ENCODE assay signal across 9 cellular contexts in genomic region chr22:37519268-37520195, GRCh38. TPM values are rescaled to one million over a fixed set of nuclear protein-coding genes. Genes with fewer than 3 reads are reported as not detected.
DNase-seq lines count a peak whose midpoint lies in the region; ATAC-seq, FAIRE-seq and TF ChIP-seq lines count a peak whose summit lies in the region.
"Had no signal": no experiment of that assay in that cellular context is flagged by ENCODE, and none has a peak within 500 bp of the region (broad histone marks: within the 10 kb centered on the region; RNA-seq: fewer than 3 reads in every experiment).

TSS of gene CARD10 (minus strand) at chr22:37519415. CDS start at chr22:37519200, 215 bp downstream.

- peak within 1 kb of the TSS; percentile 28 to 75 (median 44) for H3K27ac ChIP-seq in pancreas

- peaks cover 0 to 6% (median 3%) of the 10 kb centered on the region in 3 donors for H3K4me1 ChIP-seq in pancreas

- H3K4me3 Mint-ChIP-seq in activated CD4-positive, alpha-beta memory T cell treated with anti-CD3 and anti-CD28 coated beads for 36 hours, result peak within 1 kb of the TSS; percentile 37

- H3K9me3 ChIP-seq in pancreas, result no peaks in the 10 kb centered on the region

- CTCF ChIA-PET in activated CD4-positive, alpha-beta memory T cell treated with anti-CD3 and anti-CD28 coated beads for 36 hours (lab: Charles Lee), result interaction anchor here (0.7 to 1.4 kb wide), 2 partner anchors 47 to 204 kb away, joined by 3 to 5 read pairs; no protein-coding TSS in a partner anchor

- peak; percentile 41 for DNase-seq in activated T-cell treated with anti-CD3 and anti-CD28 coated beads, Interleukin-2, amount 50 U/mL, for 1 hour
- DNase-seq in activated T-cell treated with anti-CD3 and anti-CD28 coated beads for 4 hours (no peak), foreskin fibroblast (peak in 1 of 2 donors; percentile 47), pancreas (peak in 5 of 6 donors; percentile 61 to 84 (median 75)), posterior cingulate gyrus (no peak), hypothalamus (lab: John Stamatoyannopoulos, UW) (no peak)
- DNase-seq in activated CD4-positive, alpha-beta memory T cell treated with anti-CD3 and anti-CD28 coated beads for 36 hours, result no peak

- H3K27ac Mint-ChIP-seq in activated CD4-positive, alpha-beta memory T cell treated with anti-CD3 and anti-CD28 coated beads for 36 hours, result no peak within 1 kb of the TSS

- no peaks in the 10 kb centered on the region for H3K27me3 ChIP-seq in pancreas

- 3 to 9% methylated on average over 29 to 99 of the region's 99 CpGs for WGBS in pancreas, 2 donors

- H3K36me3 Mint-ChIP-seq in activated CD4-positive, alpha-beta memory T cell treated with anti-CD3 and anti-CD28 coated beads for 36 hours, result no peaks in the 10 kb centered on the region

- H3K4me3 ChIP-seq in foreskin fibroblast (ENCODE audit: low read depth in 1 of 2, low read length in 2 of 2), result peak within 1 kb of the TSS; percentile 57 to 58
- peak within 1 kb of the TSS; percentile 60 to 81 (median 68) for H3K4me3 ChIP-seq in pancreas

- H3K27me3 Mint-ChIP-seq in activated CD4-positive, alpha-beta memory T cell treated with anti-CD3 and anti-CD28 coated beads for 36 hours, result peaks cover 33% of the 10 kb centered on the region

- H3K4me1 Mint-ChIP-seq in activated CD4-positive, alpha-beta memory T cell treated with anti-CD3 and anti-CD28 coated beads for 36 hours (ENCODE audit: low read depth), result peaks cover 6% of the 10 kb centered on the region

- POLR2A ChIA-PET in activated CD4-positive, alpha-beta memory T cell treated with anti-CD3 and anti-CD28 coated beads for 36 hours (lab: Charles Lee), result no interaction called here

- peak; percentile 58 to 80 (median 70) for ATAC-seq in pancreas
- no peak for ATAC-seq in HG03460 (IDR thresholded peaks at IDR 0.05; ENCODE audit: unreplicated experiment)

- intact Hi-C loops in activated CD4-positive, alpha-beta memory T cell treated with anti-CD3 and anti-CD28 coated beads for 36 hours (cut with micrococcal nuclease), result no loop called here
- intact Hi-C loops in pancreas (cut with DNase I) (no loop called here), posterior cingulate gyrus (cut with DNase I) (no loop called here)

- no peaks in the 10 kb centered on the region for H3K36me3 ChIP-seq in pancreas

- no peaks in the 10 kb centered on the region for H3K9me3 Mint-ChIP-seq in activated CD4-positive, alpha-beta memory T cell treated with anti-CD3 and anti-CD28 coated beads for 36 hours

- no peak for FAIRE-seq in pancreas (lab: Jason Lieb, UNC)
- FAIRE-seq: GM18507 had no signal

- TF ChIP-seq CTCF in foreskin fibroblast (IDR thresholded peaks at IDR 0.05; ENCODE audit: low read depth, low read length) (no peak), pancreas (IDR thresholded peaks at IDR 0.05) (no peak)

RNA-seq across cellular contexts. Expression of gene CARD10, which starts in this region (rescaled TPM):
- total RNA-seq in activated CD4-positive, alpha-beta memory T cell treated with anti-CD3 and anti-CD28 coated beads for 36 hours, result under 1 TPM in 1 of 2 experiments, not detected in 1; 0.12 TPM
- total RNA-seq in pancreas, result 10 to 100 TPM in 4 of 6 donors, 1 to 10 TPM in 2; 9.9 to 20.6 (median 11.5) TPM
- polyA plus RNA-seq in pancreas, result 10 to 100 TPM; 29.9 to 30.2 TPM

Comparison
In these comparisons a context has a peak if more than half of its experiments do, and no peak if none do; other contexts are left out.
1. RNA of gene CARD10 (total RNA-seq): 9.9 to 20.6 TPM in pancreas; 0.12 TPM in activated CD4-positive, alpha-beta memory T cell treated with anti-CD3 and anti-CD28 coated beads for 36 hours; every median in the first group is over 4 times any median in the second.
2. DNase-seq: peak in activated T-cell treated with anti-CD3 and anti-CD28 coated beads, Interleukin-2, amount 50 U/mL, for 1 hour (single experiment) and pancreas (5 of 6); none in activated T-cell treated with anti-CD3 and anti-CD28 coated beads for 4 hours (single experiment), activated CD4-positive, alpha-beta memory T cell treated with anti-CD3 and anti-CD28 coated beads for 36 hours (single experiment), posterior cingulate gyrus (0 of 10) and hypothalamus (0 of 51).